ENCODE assay signal across 8 cellular contexts in the genomic region with DNA sequence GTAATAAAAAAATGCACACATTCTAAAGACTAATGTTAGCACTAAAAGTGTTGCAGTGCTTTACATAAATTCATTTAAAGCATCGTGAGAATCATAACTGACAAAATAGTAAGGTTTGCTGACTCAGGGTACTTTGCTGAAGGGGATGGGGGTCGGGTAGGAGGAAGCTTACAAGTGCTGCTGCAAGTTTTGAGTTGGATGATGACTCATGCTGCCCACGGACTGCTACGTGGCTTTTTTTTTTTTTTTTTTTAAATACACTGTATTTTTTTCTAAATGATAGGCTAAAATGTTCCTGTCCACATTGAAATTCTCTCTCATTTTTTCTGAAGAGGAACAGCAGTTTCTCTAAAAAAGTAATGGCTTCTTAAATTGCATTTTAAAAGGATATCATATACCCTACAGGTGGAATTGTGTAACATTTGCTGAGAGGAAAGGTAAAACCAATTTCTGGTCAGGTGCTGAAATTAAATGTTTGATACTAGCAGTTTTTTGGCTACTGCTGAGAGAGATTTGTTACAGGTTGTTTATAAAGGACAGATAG. TPM values are rescaled to one million over a fixed set of nuclear protein-coding genes. Genes with fewer than 3 reads are reported as not detected.
DNase-seq lines count a peak whose midpoint lies in the region; ATAC-seq, FAIRE-seq and TF ChIP-seq lines count a peak whose summit lies in the region.

No MANE protein-coding gene starts in this region.

- H3K4me3 ChIP-seq in DND-41 (ENCODE audit: low read depth in 1 of 2, low read length in 2 of 2), result peak overlapping the region in 1 of 2 experiments; percentile 91; a peak in 3 of 4 replicates
- H3K4me3 ChIP-seq in K562, result peak overlapping the region; percentile 78

- intact Hi-C loops in K562 (cut with micrococcal nuclease) (loop anchor here (2.0 to 5.0 kb wide), 2 partner anchors 38 to 56 kb away; no protein-coding TSS in a partner anchor), posterior vena cava (cut with DNase I) (no loop called here)

- WGBS in K562 (ENCODE audit: insufficient coverage, low coverage, missing lambda C conversion rate), result 3% methylated on average over 4 of the region's 4 CpGs

- H3K4me2 ChIP-seq in DND-41 (ENCODE audit: insufficient read depth, low read length), result peak overlapping the region; percentile 78
- H3K4me2 ChIP-seq in K562 (ENCODE audit: insufficient read depth, low read length), result peak overlapping the region; percentile 94

- ATAC-seq in DND-41 (ENCODE audit: insufficient read depth, low read depth), result peak; percentile 70
- ATAC-seq in K562, result peak; percentile 75
- ATAC-seq in HG02840 (IDR thresholded peaks at IDR 0.05; ENCODE audit: low FRiP score, unreplicated experiment), result no peak

- TF ChIP-seq EP300 in K562 (IDR thresholded peaks at IDR 0.05; ENCODE audit: low read length), result peak; percentile 81

- FAIRE-seq in K562 (lab: Jason Lieb, UNC), result peak; percentile 88

- TF ChIP-seq RAD21 in K562 (CRISPR knock-in tag; conservative IDR thresholded peaks at IDR 0.05 in 1 of 2, IDR thresholded peaks at IDR 0.05 in 1 of 2), result no peak

- no peaks in the 10 kb centered on the region for H3K27me3 ChIP-seq in DND-41 (ENCODE audit: insufficient read depth, low read length, poor library complexity)
- H3K27me3 ChIP-seq in K562 (ENCODE audit: control insufficient read depth in 2 of 2, insufficient read depth in 2 of 2, low read length in 2 of 2), result no peaks in the 10 kb centered on the region

- H2AFZ ChIP-seq in DND-41 (ENCODE audit: low read depth, low read length) (no peak overlapping the region), K562 (ENCODE audit: low read depth, low read length) (no peak overlapping the region)

- peaks cover 33% of the 10 kb centered on the region for H3K4me1 ChIP-seq in DND-41 (ENCODE audit: insufficient read depth, low read length)
- H3K4me1 ChIP-seq in K562 (replicated peaks in 1 of 2; ENCODE audit: control insufficient read depth in 2 of 2, insufficient read depth in 2 of 2, low read length in 2 of 2), result peaks cover 10 to 29% of the 10 kb centered on the region in 2 experiments; a peak in 4 of 5 replicates

- H3K27ac ChIP-seq in DND-41 (ENCODE audit: low read length) (peak overlapping the region; percentile 93), K562 (ENCODE audit: extremely low read depth, low read depth, low read length) (peak overlapping the region; percentile 97)

- TF ChIP-seq POLR2A in K562 (conservative IDR thresholded peaks at IDR 0.05), result peak; percentile 55

- CTCF ChIA-PET in K562 (lab: Yijun Ruan, JAX; ENCODE audit: low intra/inter-chr PET ratio), result no interaction called here

- H3K79me2 ChIP-seq in DND-41 (ENCODE audit: insufficient read depth, low read length) (peaks cover 66% of the 10 kb centered on the region), K562 (ENCODE audit: control insufficient read depth, insufficient read depth, low read length) (peaks cover 73% of the 10 kb centered on the region)

- POLR2A ChIA-PET in K562 (lab: Yijun Ruan, JAX), result interaction anchor here (0.6 to 7.3 kb wide), 8 partner anchors 13 to 158 kb away, joined by 3 to 84 read pairs (median 3); no protein-coding TSS in a partner anchor

- in situ Hi-C loops in K562 (cut with MboI), result no loop called here

- H3K9ac ChIP-seq in DND-41 (ENCODE audit: low read depth, low read length) (peak overlapping the region; percentile 90), K562 (ENCODE audit: insufficient read depth in 1 of 2, low read depth in 2 of 2, low read length in 2 of 2) (peak overlapping the region in 1 of 2 experiments; percentile 98; a peak in 2 of 4 replicates)

- no peaks in the 10 kb centered on the region for H3K9me1 ChIP-seq in K562 (ENCODE audit: control insufficient read depth, insufficient read depth, low read length)

- peak; percentile 6 for TF ChIP-seq CTCF in DND-41 (IDR thresholded peaks at IDR 0.05; ENCODE audit: borderline replicate concordance, extremely low read depth, low read length, poor library complexity, severe bottlenecking)
- TF ChIP-seq CTCF in K562 (IDR thresholded peaks at IDR 0.05 in 2 of 3, conservative IDR thresholded peaks at IDR 0.05 in 1 of 3; ENCODE audit: insufficient read depth in 2 of 3, low read depth in 1 of 3, low read length in 3 of 3), result no peak

- DNase-seq in DND-41, result peak; percentile 75
- peak; percentile 84 for DNase-seq in HT1080 (ENCODE audit: low read depth)
- peak; percentile 62 for DNase-seq in T-helper 22 cell (ENCODE audit: low read depth)
- DNase-seq in K562 (ENCODE audit: extremely low read depth in 1 of 4, low spot score in 3 of 4), result peak; percentile 61 to 90 (median 74)
- peak; percentile 97 for DNase-seq in iris pigment epithelial cell (ENCODE audit: low read depth)
- peak; percentile 31 to 37 for DNase-seq in stimulated activated CD4-positive, alpha-beta T cell treated with anti-CD3 and anti-CD28 coated beads, Interleukin-1b, Interleukin-23, amount 100 ng/mL, for 1 hour (ENCODE audit: low read depth in 2 of 2)
- DNase-seq in posterior vena cava (ENCODE audit: low spot score), result no peak

- no peaks in the 10 kb centered on the region; the same call in 1 of the 2 replicates for H3K36me3 ChIP-seq in DND-41 (ENCODE audit: insufficient read depth, low read length)
- peaks cover 10% of the 10 kb centered on the region; the same call in 2 of the 3 replicates for H3K36me3 ChIP-seq in K562 (ENCODE audit: control insufficient read depth, insufficient read depth, low read length)

- H3K9me3 ChIP-seq in DND-41 (ENCODE audit: insufficient read depth, low read length, severe bottlenecking) (no peaks in the 10 kb centered on the region), K562 (replicated peaks; ENCODE audit: control insufficient read depth, insufficient read depth, low read depth, low read length) (no peaks in the 10 kb centered on the region)

- no TSS peak for BruUV-seq in K562 (replicated peaks; lab: Mats Ljungman, UMichigan)

- peaks cover 31% of the 10 kb centered on the region for H4K20me1 ChIP-seq in DND-41 (ENCODE audit: insufficient read depth, low read length)
- H4K20me1 ChIP-seq in K562 (replicated peaks; ENCODE audit: control insufficient read depth, insufficient read depth, low read length), result no peaks in the 10 kb centered on the region

TF ChIP-seq in K562, 482 proteins besides CTCF, POLR2A, EP300 and RAD21 (continues in another document):
- peak; percentile 51; the same call in 1 of the 2 replicates for TF ChIP-seq SOX6 (IDR thresholded peaks at IDR 0.05)

RNA-seq across cellular contexts. Expression of a gene that starts 2.2 kb away (rescaled TPM):
- 48.3 and 49.4 TPM in 2 replicates for total RNA-seq in HT1080 (2014; rRNA removed; shearing (Covaris generic))
- polyA plus RNA-seq in HT1080 (2015; cell fraction: cytosol; rRNA removed), result 43.1 and 55.4 TPM in 2 replicates
- 31.3 and 33.4 TPM in 2 replicates for polyA plus RNA-seq in HT1080 (2015; cell fraction: nucleus; rRNA removed)
- 37.7 and 101 TPM in 2 replicates for total RNA-seq in K562 (2011; cell fraction: chromatin; rRNA removed; ENCODE audit: low replicate concordance)
- 11.5 and 15.7 TPM in 2 replicates for total RNA-seq in K562 (2011; cell fraction: nucleolus; rRNA removed)
- 27.8 and 41.8 TPM in 2 replicates for total RNA-seq in K562 (2011; cell fraction: nucleoplasm; rRNA removed)
- total RNA-seq in K562 (2014; rRNA removed) (49.9 and 51.2 TPM in 2 replicates), K562 (2014; rRNA removed; fragmentation: Illumina TruSeq; extraction: Trizol) (97.1 and 110 TPM in 2 replicates), K562 (2015; rRNA removed; fragmentation: Illumina TruSeq; extraction: Trizol) (76.3 and 81.5 TPM in 2 replicates), K562 (2021) (92.0 and 94.4 TPM in 2 replicates), posterior vena cava (10 to 100 TPM; 22.1 to 36.2 TPM)
- polyA plus RNA-seq in K562 (2011; rRNA removed) (71.5 and 84.7 TPM in 2 replicates), K562 (2014; fragmentation: Illumina TruSeq; extraction: Trizol) (70.4 and 74.0 TPM in 2 replicates), K562 (2014; fragmentation: Nextera tagmentation; extraction: Ambion mirVana) (10 to 100 TPM; 28.5 to 30.8 TPM), K562 (2014; rRNA removed) (36.2 and 39.4 TPM in 2 replicates)
- polyA plus RNA-seq in K562 (2011; cell fraction: cytosol; rRNA removed), result 14.9 and 33.5 TPM in 2 replicates
- 13.7 and 24.3 TPM in 2 replicates for polyA plus RNA-seq in K562 (2011; cell fraction: nucleus; rRNA removed)
- polyA plus RNA-seq in K562 (2012), result 46.7 and 46.9 TPM in 2 replicates
- polyA minus RNA-seq in K562 (2011; rRNA and poly(A)+ RNA removed), result 154 and 186 TPM in 2 replicates
- 51.0 and 52.9 TPM in 2 replicates for polyA minus RNA-seq in K562 (2011; cell fraction: cytosol; rRNA and poly(A)+ RNA removed)
- polyA minus RNA-seq in K562 (2011; cell fraction: nucleus; rRNA and poly(A)+ RNA removed), result 12.5 and 25.4 TPM in 2 replicates

RNA-seq across cellular contexts. Expression of a gene that starts 49.6 kb away (rescaled TPM):
- total RNA-seq in HT1080 (2014; rRNA removed; shearing (Covaris generic)), result 27.8 and 32.1 TPM in 2 replicates
- polyA plus RNA-seq in HT1080 (2015; cell fraction: cytosol; rRNA removed), result 20.4 and 22.1 TPM in 2 replicates
- polyA plus RNA-seq in HT1080 (2015; cell fraction: nucleus; rRNA removed), result 19.9 and 26.3 TPM in 2 replicates
- total RNA-seq in K562 (2011; cell fraction: chromatin; rRNA removed; ENCODE audit: low replicate concordance), result 11.5 and 34.7 TPM in 2 replicates
- 7.7 and 8.7 TPM in 2 replicates for total RNA-seq in K562 (2011; cell fraction: nucleolus; rRNA removed)
- 18.7 and 25.7 TPM in 2 replicates for total RNA-seq in K562 (2011; cell fraction: nucleoplasm; rRNA removed)
- 33.4 and 37.9 TPM in 2 replicates for total RNA-seq in K562 (2014; rRNA removed)
- total RNA-seq in K562 (2014; rRNA removed; fragmentation: Illumina TruSeq; extraction: Trizol), result 40.9 and 44.1 TPM in 2 replicates
- 42.5 and 44.0 TPM in 2 replicates for total RNA-seq in K562 (2015; rRNA removed; fragmentation: Illumina TruSeq; extraction: Trizol)
- total RNA-seq in K562 (2021), result 19.2 and 19.6 TPM in 2 replicates
- polyA plus RNA-seq in K562 (2011; rRNA removed), result 6.1 and 8.4 TPM in 2 replicates
- 0.76 and 2.3 TPM in 2 replicates for polyA plus RNA-seq in K562 (2011; cell fraction: cytosol; rRNA removed)
- polyA plus RNA-seq in K562 (2011; cell fraction: nucleus; rRNA removed), result 2.4 and 3.5 TPM in 2 replicates
- polyA plus RNA-seq in K562 (2012), result 15.7 and 29.5 TPM in 2 replicates
- polyA plus RNA-seq in K562 (2014; fragmentation: Illumina TruSeq; extraction: Trizol), result 37.8 and 48.3 TPM in 2 replicates
- 10 to 100 TPM; 26.0 to 38.7 TPM for polyA plus RNA-seq in K562 (2014; fragmentation: Nextera tagmentation; extraction: Ambion mirVana)
- polyA plus RNA-seq in K562 (2014; rRNA removed), result 28.8 and 37.2 TPM in 2 replicates
- 20.8 and 22.3 TPM in 2 replicates for polyA minus RNA-seq in K562 (2011; rRNA and poly(A)+ RNA removed)
- 4.6 and 5.0 TPM in 2 replicates for polyA minus RNA-seq in K562 (2011; cell fraction: cytosol; rRNA and poly(A)+ RNA removed)
- 3.5 and 7.9 TPM in 2 replicates for polyA minus RNA-seq in K562 (2011; cell fraction: nucleus; rRNA and poly(A)+ RNA removed)
- 1 to 10 TPM; 9.1 to 10.0 TPM for total RNA-seq in posterior vena cava
